1 cellular context compared by ENCODE assay signal in the genomic region with DNA sequence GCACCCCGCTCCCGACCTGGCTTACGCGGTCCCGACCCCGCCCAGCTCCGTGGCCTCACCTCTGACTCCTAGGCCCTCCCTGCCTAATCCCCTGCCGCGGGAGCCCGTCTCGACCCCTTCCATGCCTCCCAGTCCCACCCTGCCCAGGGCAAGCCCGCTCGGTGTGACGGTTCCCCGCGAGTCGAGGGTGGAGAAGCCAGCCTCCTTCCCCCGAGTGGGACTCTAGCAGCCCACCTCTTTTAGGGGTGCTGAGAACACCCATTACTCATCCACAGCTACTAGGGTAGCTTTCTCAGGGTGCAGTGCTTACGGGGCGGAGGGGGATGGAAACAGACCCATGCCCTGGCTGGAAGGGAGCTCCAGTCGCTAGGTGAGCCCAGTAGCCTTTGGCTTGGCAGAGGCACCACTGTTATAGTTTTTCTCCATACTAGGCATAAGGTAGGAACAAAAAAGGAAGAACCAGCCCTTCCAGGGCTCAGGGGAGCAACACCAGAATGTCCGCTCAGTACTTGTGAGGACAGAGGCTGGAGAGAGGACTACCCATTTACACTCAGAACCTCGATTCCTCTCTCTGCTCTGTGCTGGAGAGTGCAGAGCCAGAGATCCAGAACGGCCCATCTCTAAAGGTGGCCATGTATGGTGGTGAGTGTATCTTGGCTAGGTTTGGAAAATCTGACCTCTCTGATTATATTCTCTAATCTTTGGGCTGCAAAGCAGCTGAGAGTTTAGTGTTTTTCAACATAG.
TF ChIP-seq lines count a peak whose summit lies in the region.

No MANE protein-coding gene starts in this region.

TF ChIP-seq in K562, 482 proteins besides CTCF, POLR2A, EP300 and RAD21 (continues in another document):
- TF ChIP-seq ZBTB17 (CRISPR knock-in tag; IDR thresholded peaks at IDR 0.05), result 0 out of 2 replicates have a peak, but pooled peaks have one; percentile 24
- no peak for TF ChIP-seq ETS2 (tag; IDR thresholded peaks at IDR 0.05; ENCODE audit: borderline replicate concordance, poor library complexity, severe bottlenecking)
- TF ChIP-seq CEBPB (tag; IDR thresholded peaks at IDR 0.05), result no peak
- TF ChIP-seq CHCHD3 (CRISPR knock-in tag; IDR thresholded peaks at IDR 0.05), result no peak
- TF ChIP-seq, protein P1, sequence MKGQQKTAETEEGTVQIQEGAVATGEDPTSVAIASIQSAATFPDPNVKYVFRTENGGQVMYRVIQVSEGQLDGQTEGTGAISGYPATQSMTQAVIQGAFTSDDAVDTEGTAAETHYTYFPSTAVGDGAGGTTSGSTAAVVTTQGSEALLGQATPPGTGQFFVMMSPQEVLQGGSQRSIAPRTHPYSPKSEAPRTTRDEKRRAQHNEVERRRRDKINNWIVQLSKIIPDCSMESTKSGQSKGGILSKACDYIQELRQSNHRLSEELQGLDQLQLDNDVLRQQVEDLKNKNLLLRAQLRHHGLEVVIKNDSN (CRISPR knock-in tag; IDR thresholded peaks at IDR 0.05), result no peak
- TF ChIP-seq ZNF766 (CRISPR knock-in tag; conservative IDR thresholded peaks at IDR 0.05), result no peak
- TF ChIP-seq, protein P2, sequence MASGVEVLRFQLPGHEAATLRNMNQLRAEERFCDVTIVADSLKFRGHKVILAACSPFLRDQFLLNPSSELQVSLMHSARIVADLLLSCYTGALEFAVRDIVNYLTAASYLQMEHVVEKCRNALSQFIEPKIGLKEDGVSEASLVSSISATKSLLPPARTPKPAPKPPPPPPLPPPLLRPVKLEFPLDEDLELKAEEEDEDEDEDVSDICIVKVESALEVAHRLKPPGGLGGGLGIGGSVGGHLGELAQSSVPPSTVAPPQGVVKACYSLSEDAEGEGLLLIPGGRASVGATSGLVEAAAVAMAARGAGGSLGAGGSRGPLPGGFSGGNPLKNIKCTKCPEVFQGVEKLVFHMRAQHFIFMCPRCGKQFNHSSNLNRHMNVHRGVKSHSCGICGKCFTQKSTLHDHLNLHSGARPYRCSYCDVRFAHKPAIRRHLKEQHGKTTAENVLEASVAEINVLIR (CRISPR knock-in tag; IDR thresholded peaks at IDR 0.05), result no peak
- TF ChIP-seq ZNF445 (CRISPR knock-in tag; IDR thresholded peaks at IDR 0.05; ENCODE audit: low read depth), result no peak
- no peak for TF ChIP-seq ZC3H11A (IDR thresholded peaks at IDR 0.05; ENCODE audit: low read depth, low read length)
- TF ChIP-seq PTTG1 (tag; IDR thresholded peaks at IDR 0.05; ENCODE audit: low read depth), result no peak
- TF ChIP-seq, protein P3, sequence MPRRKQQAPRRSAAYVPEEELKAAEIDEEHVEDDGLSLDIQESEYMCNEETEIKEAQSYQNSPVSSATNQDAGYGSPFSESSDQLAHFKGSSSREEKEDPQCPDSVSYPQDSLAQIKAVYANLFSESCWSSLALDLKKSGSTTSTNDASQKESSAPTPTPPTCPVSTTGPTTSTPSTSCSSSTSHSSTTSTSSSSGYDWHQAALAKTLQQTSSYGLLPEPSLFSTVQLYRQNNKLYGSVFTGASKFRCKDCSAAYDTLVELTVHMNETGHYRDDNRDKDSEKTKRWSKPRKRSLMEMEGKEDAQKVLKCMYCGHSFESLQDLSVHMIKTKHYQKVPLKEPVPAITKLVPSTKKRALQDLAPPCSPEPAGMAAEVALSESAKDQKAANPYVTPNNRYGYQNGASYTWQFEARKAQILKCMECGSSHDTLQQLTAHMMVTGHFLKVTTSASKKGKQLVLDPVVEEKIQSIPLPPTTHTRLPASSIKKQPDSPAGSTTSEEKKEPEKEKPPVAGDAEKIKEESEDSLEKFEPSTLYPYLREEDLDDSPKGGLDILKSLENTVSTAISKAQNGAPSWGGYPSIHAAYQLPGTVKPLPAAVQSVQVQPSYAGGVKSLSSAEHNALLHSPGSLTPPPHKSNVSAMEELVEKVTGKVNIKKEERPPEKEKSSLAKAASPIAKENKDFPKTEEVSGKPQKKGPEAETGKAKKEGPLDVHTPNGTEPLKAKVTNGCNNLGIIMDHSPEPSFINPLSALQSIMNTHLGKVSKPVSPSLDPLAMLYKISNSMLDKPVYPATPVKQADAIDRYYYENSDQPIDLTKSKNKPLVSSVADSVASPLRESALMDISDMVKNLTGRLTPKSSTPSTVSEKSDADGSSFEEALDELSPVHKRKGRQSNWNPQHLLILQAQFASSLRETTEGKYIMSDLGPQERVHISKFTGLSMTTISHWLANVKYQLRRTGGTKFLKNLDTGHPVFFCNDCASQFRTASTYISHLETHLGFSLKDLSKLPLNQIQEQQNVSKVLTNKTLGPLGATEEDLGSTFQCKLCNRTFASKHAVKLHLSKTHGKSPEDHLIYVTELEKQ (CRISPR knock-in tag; IDR thresholded peaks at IDR 0.05), result no peak
- no peak for TF ChIP-seq ZNF551 (CRISPR knock-in tag; IDR thresholded peaks at IDR 0.05)
- no peak for TF ChIP-seq TCF7 (IDR thresholded peaks at IDR 0.05; ENCODE audit: borderline replicate concordance)
- TF ChIP-seq, protein P4, sequence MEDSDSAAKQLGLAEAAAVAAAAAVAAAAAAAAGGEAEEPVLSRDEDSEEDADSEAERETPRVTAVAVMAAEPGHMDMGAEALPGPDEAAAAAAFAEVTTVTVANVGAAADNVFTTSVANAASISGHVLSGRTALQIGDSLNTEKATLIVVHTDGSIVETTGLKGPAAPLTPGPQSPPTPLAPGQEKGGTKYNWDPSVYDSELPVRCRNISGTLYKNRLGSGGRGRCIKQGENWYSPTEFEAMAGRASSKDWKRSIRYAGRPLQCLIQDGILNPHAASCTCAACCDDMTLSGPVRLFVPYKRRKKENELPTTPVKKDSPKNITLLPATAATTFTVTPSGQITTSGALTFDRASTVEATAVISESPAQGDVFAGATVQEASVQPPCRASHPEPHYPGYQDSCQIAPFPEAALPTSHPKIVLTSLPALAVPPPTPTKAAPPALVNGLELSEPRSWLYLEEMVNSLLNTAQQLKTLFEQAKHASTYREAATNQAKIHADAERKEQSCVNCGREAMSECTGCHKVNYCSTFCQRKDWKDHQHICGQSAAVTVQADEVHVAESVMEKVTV (CRISPR knock-in tag; IDR thresholded peaks at IDR 0.05), result no peak
- TF ChIP-seq SMAD2 (IDR thresholded peaks at IDR 0.05; ENCODE audit: low read depth, low read length), result no peak
- no peak for TF ChIP-seq ZNF707 (CRISPR knock-in tag; conservative IDR thresholded peaks at IDR 0.05)
- TF ChIP-seq GTF2A2 (tag; IDR thresholded peaks at IDR 0.05), result no peak
- TF ChIP-seq, protein P5, sequence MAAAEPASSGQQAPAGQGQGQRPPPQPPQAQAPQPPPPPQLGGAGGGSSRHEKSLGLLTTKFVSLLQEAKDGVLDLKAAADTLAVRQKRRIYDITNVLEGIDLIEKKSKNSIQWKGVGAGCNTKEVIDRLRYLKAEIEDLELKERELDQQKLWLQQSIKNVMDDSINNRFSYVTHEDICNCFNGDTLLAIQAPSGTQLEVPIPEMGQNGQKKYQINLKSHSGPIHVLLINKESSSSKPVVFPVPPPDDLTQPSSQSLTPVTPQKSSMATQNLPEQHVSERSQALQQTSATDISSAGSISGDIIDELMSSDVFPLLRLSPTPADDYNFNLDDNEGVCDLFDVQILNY (CRISPR knock-in tag; IDR thresholded peaks at IDR 0.05), result no peak
- no peak for TF ChIP-seq SP2 (IDR thresholded peaks at IDR 0.05; ENCODE audit: extremely low read depth, low read depth, low read length, poor library complexity, severe bottlenecking)
- no peak for TF ChIP-seq CTBP1 (IDR thresholded peaks at IDR 0.05; ENCODE audit: borderline replicate concordance)
- no peak for TF ChIP-seq ZNF134 (CRISPR knock-in tag; conservative IDR thresholded peaks at IDR 0.05)
- TF ChIP-seq ZNF121 (CRISPR knock-in tag; conservative IDR thresholded peaks at IDR 0.05), result no peak
- TF ChIP-seq, protein P6, sequence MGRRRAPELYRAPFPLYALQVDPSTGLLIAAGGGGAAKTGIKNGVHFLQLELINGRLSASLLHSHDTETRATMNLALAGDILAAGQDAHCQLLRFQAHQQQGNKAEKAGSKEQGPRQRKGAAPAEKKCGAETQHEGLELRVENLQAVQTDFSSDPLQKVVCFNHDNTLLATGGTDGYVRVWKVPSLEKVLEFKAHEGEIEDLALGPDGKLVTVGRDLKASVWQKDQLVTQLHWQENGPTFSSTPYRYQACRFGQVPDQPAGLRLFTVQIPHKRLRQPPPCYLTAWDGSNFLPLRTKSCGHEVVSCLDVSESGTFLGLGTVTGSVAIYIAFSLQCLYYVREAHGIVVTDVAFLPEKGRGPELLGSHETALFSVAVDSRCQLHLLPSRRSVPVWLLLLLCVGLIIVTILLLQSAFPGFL (CRISPR knock-in tag; IDR thresholded peaks at IDR 0.05), result no peak
- TF ChIP-seq, protein P7, sequence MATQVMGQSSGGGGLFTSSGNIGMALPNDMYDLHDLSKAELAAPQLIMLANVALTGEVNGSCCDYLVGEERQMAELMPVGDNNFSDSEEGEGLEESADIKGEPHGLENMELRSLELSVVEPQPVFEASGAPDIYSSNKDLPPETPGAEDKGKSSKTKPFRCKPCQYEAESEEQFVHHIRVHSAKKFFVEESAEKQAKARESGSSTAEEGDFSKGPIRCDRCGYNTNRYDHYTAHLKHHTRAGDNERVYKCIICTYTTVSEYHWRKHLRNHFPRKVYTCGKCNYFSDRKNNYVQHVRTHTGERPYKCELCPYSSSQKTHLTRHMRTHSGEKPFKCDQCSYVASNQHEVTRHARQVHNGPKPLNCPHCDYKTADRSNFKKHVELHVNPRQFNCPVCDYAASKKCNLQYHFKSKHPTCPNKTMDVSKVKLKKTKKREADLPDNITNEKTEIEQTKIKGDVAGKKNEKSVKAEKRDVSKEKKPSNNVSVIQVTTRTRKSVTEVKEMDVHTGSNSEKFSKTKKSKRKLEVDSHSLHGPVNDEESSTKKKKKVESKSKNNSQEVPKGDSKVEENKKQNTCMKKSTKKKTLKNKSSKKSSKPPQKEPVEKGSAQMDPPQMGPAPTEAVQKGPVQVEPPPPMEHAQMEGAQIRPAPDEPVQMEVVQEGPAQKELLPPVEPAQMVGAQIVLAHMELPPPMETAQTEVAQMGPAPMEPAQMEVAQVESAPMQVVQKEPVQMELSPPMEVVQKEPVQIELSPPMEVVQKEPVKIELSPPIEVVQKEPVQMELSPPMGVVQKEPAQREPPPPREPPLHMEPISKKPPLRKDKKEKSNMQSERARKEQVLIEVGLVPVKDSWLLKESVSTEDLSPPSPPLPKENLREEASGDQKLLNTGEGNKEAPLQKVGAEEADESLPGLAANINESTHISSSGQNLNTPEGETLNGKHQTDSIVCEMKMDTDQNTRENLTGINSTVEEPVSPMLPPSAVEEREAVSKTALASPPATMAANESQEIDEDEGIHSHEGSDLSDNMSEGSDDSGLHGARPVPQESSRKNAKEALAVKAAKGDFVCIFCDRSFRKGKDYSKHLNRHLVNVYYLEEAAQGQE (CRISPR knock-in tag; IDR thresholded peaks at IDR 0.05; ENCODE audit: low read depth), result 0 out of 2 replicates have a peak, but pooled peaks have one; percentile 20
- no peak for TF ChIP-seq POLR3G (IDR thresholded peaks at IDR 0.05; ENCODE audit: extremely low read depth, insufficient read length, insufficient replicate concordance)
- TF ChIP-seq SOX6 (IDR thresholded peaks at IDR 0.05), result no peak
- 0 out of 2 replicates have a peak, but pooled peaks have one; percentile 51 for TF ChIP-seq ZBTB7A (IDR thresholded peaks at IDR 0.05; ENCODE audit: borderline replicate concordance, control insufficient read depth, low read depth, low read length)
- TF ChIP-seq, protein P8, sequence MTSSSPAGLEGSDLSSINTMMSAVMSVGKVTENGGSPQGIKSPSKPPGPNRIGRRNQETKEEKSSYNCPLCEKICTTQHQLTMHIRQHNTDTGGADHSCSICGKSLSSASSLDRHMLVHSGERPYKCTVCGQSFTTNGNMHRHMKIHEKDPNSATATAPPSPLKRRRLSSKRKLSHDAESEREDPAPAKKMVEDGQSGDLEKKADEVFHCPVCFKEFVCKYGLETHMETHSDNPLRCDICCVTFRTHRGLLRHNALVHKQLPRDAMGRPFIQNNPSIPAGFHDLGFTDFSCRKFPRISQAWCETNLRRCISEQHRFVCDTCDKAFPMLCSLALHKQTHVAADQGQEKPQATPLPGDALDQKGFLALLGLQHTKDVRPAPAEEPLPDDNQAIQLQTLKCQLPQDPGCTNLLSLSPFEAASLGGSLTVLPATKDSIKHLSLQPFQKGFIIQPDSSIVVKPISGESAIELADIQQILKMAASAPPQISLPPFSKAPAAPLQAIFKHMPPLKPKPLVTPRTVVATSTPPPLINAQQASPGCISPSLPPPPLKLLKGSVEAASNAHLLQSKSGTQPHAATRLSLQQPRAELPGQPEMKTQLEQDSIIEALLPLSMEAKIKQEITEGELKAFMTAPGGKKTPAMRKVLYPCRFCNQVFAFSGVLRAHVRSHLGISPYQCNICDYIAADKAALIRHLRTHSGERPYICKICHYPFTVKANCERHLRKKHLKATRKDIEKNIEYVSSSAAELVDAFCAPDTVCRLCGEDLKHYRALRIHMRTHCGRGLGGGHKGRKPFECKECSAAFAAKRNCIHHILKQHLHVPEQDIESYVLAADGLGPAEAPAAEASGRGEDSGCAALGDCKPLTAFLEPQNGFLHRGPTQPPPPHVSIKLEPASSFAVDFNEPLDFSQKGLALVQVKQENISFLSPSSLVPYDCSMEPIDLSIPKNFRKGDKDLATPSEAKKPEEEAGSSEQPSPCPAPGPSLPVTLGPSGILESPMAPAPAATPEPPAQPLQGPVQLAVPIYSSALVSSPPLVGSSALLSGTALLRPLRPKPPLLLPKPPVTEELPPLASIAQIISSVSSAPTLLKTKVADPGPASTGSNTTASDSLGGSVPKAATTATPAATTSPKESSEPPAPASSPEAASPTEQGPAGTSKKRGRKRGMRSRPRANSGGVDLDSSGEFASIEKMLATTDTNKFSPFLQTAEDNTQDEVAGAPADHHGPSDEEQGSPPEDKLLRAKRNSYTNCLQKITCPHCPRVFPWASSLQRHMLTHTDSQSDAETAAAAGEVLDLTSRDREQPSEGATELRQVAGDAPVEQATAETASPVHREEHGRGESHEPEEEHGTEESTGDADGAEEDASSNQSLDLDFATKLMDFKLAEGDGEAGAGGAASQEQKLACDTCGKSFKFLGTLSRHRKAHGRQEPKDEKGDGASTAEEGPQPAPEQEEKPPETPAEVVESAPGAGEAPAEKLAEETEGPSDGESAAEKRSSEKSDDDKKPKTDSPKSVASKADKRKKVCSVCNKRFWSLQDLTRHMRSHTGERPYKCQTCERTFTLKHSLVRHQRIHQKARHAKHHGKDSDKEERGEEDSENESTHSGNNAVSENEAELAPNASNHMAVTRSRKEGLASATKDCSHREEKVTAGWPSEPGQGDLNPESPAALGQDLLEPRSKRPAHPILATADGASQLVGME (CRISPR knock-in tag; IDR thresholded peaks at IDR 0.05), result peak; percentile 68; the same call in 1 of the 2 replicates
- no peak for TF ChIP-seq ZFP30 (CRISPR knock-in tag; IDR thresholded peaks at IDR 0.05; ENCODE audit: borderline replicate concordance)
- TF ChIP-seq, protein P9, sequence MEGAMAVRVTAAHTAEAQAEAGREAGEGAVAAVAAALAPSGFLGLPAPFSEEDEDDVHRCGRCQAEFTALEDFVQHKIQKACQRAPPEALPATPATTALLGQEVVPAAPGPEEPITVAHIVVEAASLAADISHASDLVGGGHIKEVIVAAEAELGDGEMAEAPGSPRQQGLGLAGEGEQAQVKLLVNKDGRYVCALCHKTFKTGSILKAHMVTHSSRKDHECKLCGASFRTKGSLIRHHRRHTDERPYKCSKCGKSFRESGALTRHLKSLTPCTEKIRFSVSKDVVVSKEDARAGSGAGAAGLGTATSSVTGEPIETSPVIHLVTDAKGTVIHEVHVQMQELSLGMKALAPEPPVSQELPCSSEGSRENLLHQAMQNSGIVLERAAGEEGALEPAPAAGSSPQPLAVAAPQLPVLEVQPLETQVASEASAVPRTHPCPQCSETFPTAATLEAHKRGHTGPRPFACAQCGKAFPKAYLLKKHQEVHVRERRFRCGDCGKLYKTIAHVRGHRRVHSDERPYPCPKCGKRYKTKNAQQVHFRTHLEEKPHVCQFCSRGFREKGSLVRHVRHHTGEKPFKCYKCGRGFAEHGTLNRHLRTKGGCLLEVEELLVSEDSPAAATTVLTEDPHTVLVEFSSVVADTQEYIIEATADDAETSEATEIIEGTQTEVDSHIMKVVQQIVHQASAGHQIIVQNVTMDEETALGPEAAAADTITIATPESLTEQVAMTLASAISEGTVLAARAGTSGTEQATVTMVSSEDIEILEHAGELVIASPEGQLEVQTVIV (CRISPR knock-in tag; IDR thresholded peaks at IDR 0.05; ENCODE audit: borderline replicate concordance), result no peak
